ENCODE assay signal across 8 cellular contexts in genomic region chr1:68160935-68161334, GRCh38.
DNase-seq lines count a peak whose midpoint lies in the region; ATAC-seq, FAIRE-seq and TF ChIP-seq lines count a peak whose summit lies in the region.
"Not testable (repeated sequence)": the region's sequence is repeated elsewhere in the genome, so short reads cannot be mapped to it uniquely, and the experiment has no call there.

No MANE protein-coding gene starts in this region.

- ATAC-seq in GM18520 (IDR thresholded peaks at IDR 0.05; ENCODE audit: unreplicated experiment): peak; percentile 53
- ATAC-seq in GM19395 (IDR thresholded peaks at IDR 0.05; ENCODE audit: unreplicated experiment): peak; percentile 94
- peak; percentile 89 for ATAC-seq in GM21515 (IDR thresholded peaks at IDR 0.05; ENCODE audit: unreplicated experiment)
- peak; percentile 80 for ATAC-seq in HG02642 (IDR thresholded peaks at IDR 0.05; ENCODE audit: poor library complexity, unreplicated experiment)
- peak; percentile 93 for ATAC-seq in HG03064 (IDR thresholded peaks at IDR 0.05; ENCODE audit: low read depth, unreplicated experiment)
- peak; percentile 87 for ATAC-seq in HG03442 (IDR thresholded peaks at IDR 0.05; ENCODE audit: unreplicated experiment)
- ATAC-seq in GM12878: peak; percentile 79

- not testable (repeated sequence) for H3K4me3 ChIP-seq in GM12878

- H3K27me3 ChIP-seq in GM12878 (replicated peaks in 1 of 2; ENCODE audit: control insufficient read depth in 2 of 2, insufficient read depth in 2 of 2, low read length in 1 of 2): not testable (repeated sequence)

- RAD21 ChIA-PET in GM12878 (lab: Charles Lee; ENCODE audit: unreplicated experiment): interaction anchor here (0.7 to 0.8 kb wide), 2 partner anchors 27 to 46 kb away, joined by 3 to 5 read pairs; no protein-coding TSS in a partner anchor

- H4K20me1 ChIP-seq in GM12878 (ENCODE audit: control insufficient read depth, insufficient read depth): not testable (repeated sequence)

- H3K27ac ChIP-seq in GM12878 (ENCODE audit: control insufficient read depth, insufficient read depth): not testable (repeated sequence)

- TF ChIP-seq POLR2A in GM12878 (IDR thresholded peaks at IDR 0.05; ENCODE audit: low read depth, low read length): not testable (repeated sequence)

- H3K4me1 ChIP-seq in GM12878 (ENCODE audit: control insufficient read depth, insufficient read depth, low read length): not testable (repeated sequence)

- not testable (repeated sequence) for FAIRE-seq in GM12878 (lab: Jason Lieb, UNC)

- not testable (repeated sequence) for H3K9ac ChIP-seq in GM12878 (ENCODE audit: control insufficient read depth, insufficient read depth, low read length)

- not testable (repeated sequence) for H3K79me2 ChIP-seq in GM12878 (ENCODE audit: control insufficient read depth, insufficient read depth, low read length)

- not testable (repeated sequence) for BruUV-seq in GM12878 (replicated peaks; lab: Mats Ljungman, UMichigan)

- SMC1A ChIA-PET in GM12878 (lab: Charles Lee; ENCODE audit: uncharacterized antibody, unreplicated experiment): interaction anchor here (0.7 kb wide), 1 partner anchor 17 kb away, joined by 4 read pairs; no protein-coding TSS in a partner anchor

- TF ChIP-seq CTCF in GM10248 (IDR thresholded peaks at IDR 0.05; ENCODE audit: control extremely low read depth, extremely low read depth, low read depth, missing control alignments); GM12878 (IDR thresholded peaks at IDR 0.05 in 2 of 3, conservative IDR thresholded peaks at IDR 0.05 in 1 of 3; ENCODE audit: control insufficient read depth in 2 of 3, extremely low read depth in 1 of 3, insufficient read depth in 1 of 3, low read depth in 3 of 3, low read length in 3 of 3): not testable (repeated sequence)

- not testable (repeated sequence) for H3K4me2 ChIP-seq in GM12878 (ENCODE audit: control insufficient read depth, insufficient read depth)

- TF ChIP-seq RAD21 in GM12878 (IDR thresholded peaks at IDR 0.05; ENCODE audit: insufficient read depth, low read depth, low read length): not testable (repeated sequence)

- in situ Hi-C loops in GM12878 (cut with MboI): not testable (repeated sequence)

- POLR2A ChIA-PET in GM10248 (lab: Yijun Ruan, JAX): not testable (repeated sequence)
- POLR2A ChIA-PET in GM12878 (lab: Charles Lee): interaction anchor here (1.1 kb wide), 1 partner anchor 25 kb away, joined by 4 read pairs; no protein-coding TSS in a partner anchor

- CTCF ChIA-PET in GM10248 (lab: Yijun Ruan, JAX) (interaction anchor here (1.4 kb wide), 1 partner anchor 40 kb away, joined by 4 read pairs; no protein-coding TSS in a partner anchor), GM12878 (lab: Yijun Ruan, JAX) (interaction anchor here (0.7 kb wide), 2 partner anchors 15 to 1601 kb away, joined by 3 read pairs; no protein-coding TSS in a partner anchor)

- TF ChIP-seq EP300 in GM12878 (IDR thresholded peaks at IDR 0.05; ENCODE audit: borderline replicate concordance in 1 of 2, control insufficient read depth in 1 of 2, low read depth in 2 of 2, low read length in 2 of 2): not testable (repeated sequence)

- DNase-seq in GM10248 (ENCODE audit: extremely low spot score) (peak; percentile 23), GM12878 (ENCODE audit: low read depth, low spot score) (peak; percentile 41)

- intact Hi-C loops in GM12878 (cut with micrococcal nuclease; ENCODE audit: unreplicated experiment): not testable (repeated sequence)

- WGBS in GM12878 (ENCODE audit: insufficient coverage, insufficient replicate concordance, low lambda C conversion rate, missing lambda C conversion rate): 0% methylated on average over 2 of the region's 2 CpGs

- H2AFZ ChIP-seq in GM12878 (ENCODE audit: control insufficient read depth, low read depth, low read length): not testable (repeated sequence)

- H3K9me3 ChIP-seq in GM12878 (replicated peaks; ENCODE audit: control insufficient read depth, insufficient read depth, low read length): not testable (repeated sequence)

- H3K36me3 ChIP-seq in GM12878 (ENCODE audit: control insufficient read depth in 2 of 2, insufficient read depth in 2 of 2, low read length in 1 of 2): not testable (repeated sequence)

TF ChIP-seq in GM12878, 131 proteins besides CTCF, POLR2A, EP300 and RAD21:
- TF ChIP-seq ZNF384 (IDR thresholded peaks at IDR 0.05; ENCODE audit: borderline replicate concordance, low read depth, low read length): peak; percentile 33; the same call in 1 of the 2 replicates
- peak; percentile 44; the same call in 1 of the 2 replicates for TF ChIP-seq SPI1 (IDR thresholded peaks at IDR 0.05; ENCODE audit: borderline replicate concordance, insufficient read depth, low read depth, low read length)
